In genomic region chr12:77941396-77941795, GRCh38 we compare ENCODE assay signal across 20 cellular contexts.
DNase-seq lines count a peak whose midpoint lies in the region; ATAC-seq and TF ChIP-seq lines count a peak whose summit lies in the region.
"Had no signal": no experiment of that assay in that cellular context is flagged by ENCODE, and none has a peak within 500 bp of the region (broad histone marks: within the 10 kb centered on the region; RNA-seq: fewer than 3 reads in every experiment).

No MANE protein-coding gene starts in this region.

- H3K27ac ChIP-seq in ACC112 (ENCODE audit: low read depth, low read length) = peak overlapping the region; percentile 90
- H3K27ac ChIP-seq in ascending aorta = no peak overlapping the region
- H3K27ac ChIP-seq: cardiac muscle cell had no signal

- peaks cover 45% of the 10 kb centered on the region for H3K79me2 ChIP-seq in ACC112 (ENCODE audit: control insufficient read depth, insufficient read depth, low read length, unreplicated experiment)

- ATAC-seq in GM21825 (IDR thresholded peaks at IDR 0.05; ENCODE audit: unreplicated experiment) (no peak), GM18511 (IDR thresholded peaks at IDR 0.05; ENCODE audit: unreplicated experiment) (no peak)
- ATAC-seq: activated naive CD4-positive, alpha-beta T cell treated with anti-CD3 and anti-CD28 coated beads, Interleukin-2, amount 50 U/mL, for 72 hours; activated T-cell treated with anti-CD3 and anti-CD28 coated beads, Interleukin-2, amount 50 U/mL, for 4 hours; heart left ventricle had no signal

- intact Hi-C loops in ascending aorta (cut with DNase I) = no loop called here

- no peak overlapping the region for H2AFZ ChIP-seq in ACC112 (ENCODE audit: low read length, unreplicated experiment)

- peaks cover 41% of the 10 kb centered on the region for H3K4me1 ChIP-seq in ACC112 (ENCODE audit: control insufficient read depth, insufficient read depth, low read length, unreplicated experiment)
- no peaks in the 10 kb centered on the region for H3K4me1 ChIP-seq in ascending aorta

- peaks cover 18% of the 10 kb centered on the region for H3K36me3 ChIP-seq in ACC112 (ENCODE audit: insufficient read depth, low read length)
- no peaks in the 10 kb centered on the region for H3K36me3 ChIP-seq in kidney epithelial cell (ENCODE audit: control insufficient read depth, insufficient read depth, low read length)
- H3K36me3 ChIP-seq in ascending aorta = no peaks in the 10 kb centered on the region
- H3K36me3 ChIP-seq: cardiac muscle cell, heart left ventricle had no signal

- H3K9me3 ChIP-seq in ascending aorta = no peaks in the 10 kb centered on the region
- H3K9me3 ChIP-seq: Caco-2 had no signal

- TF ChIP-seq CTCF in cardiac fibroblast (IDR thresholded peaks at IDR 0.05; ENCODE audit: low read depth, low read length) (no peak), kidney epithelial cell (IDR thresholded peaks at IDR 0.05; ENCODE audit: insufficient read depth, low read length, poor library complexity, severe bottlenecking) (no peak), ascending aorta (IDR thresholded peaks at IDR 0.05) (no peak)

- DNase-seq in M059J (ENCODE audit: low read depth) (peak; percentile 64), cardiac fibroblast (ENCODE audit: low read depth in 2 of 2) (peak in 1 of 2 donors; percentile 26), kidney epithelial cell (ENCODE audit: low read depth) (no peak), Ammon's horn (ENCODE audit: low spot score) (no peak), ascending aorta (ENCODE audit: low spot score in 2 of 2) (no peak)
- DNase-seq: activated CD4-positive, alpha-beta memory T cell treated with anti-CD3 and anti-CD28 coated beads for 36 hours; activated T-cell treated with anti-CD3 and anti-CD28 coated beads, Interleukin-2, amount 50 U/mL, for 4 hours; Caco-2; heart left ventricle; kidney glomerular epithelial cell; midbrain; NCI-H1092; occipital lobe; stimulated activated naive CD4-positive, alpha-beta T cell; trophoblast cell had no signal

- peak overlapping the region; percentile 78 for H3K4me3 ChIP-seq in ACC112 (ENCODE audit: low read depth, low read length)
- H3K4me3 ChIP-seq in cardiac fibroblast (replicated peaks in 1 of 2; ENCODE audit: low read depth in 2 of 2, low read length in 2 of 2) = peak overlapping the region; percentile 22 to 55
- H3K4me3 ChIP-seq in kidney epithelial cell (ENCODE audit: low read depth, low read length) = peak overlapping the region; percentile 4
- no peak overlapping the region for H3K4me3 ChIP-seq in ascending aorta
- H3K4me3 ChIP-seq: cardiac muscle cell, heart left ventricle had no signal

- H3K27me3 ChIP-seq in ACC112 (ENCODE audit: insufficient read depth, low read length) = no peaks in the 10 kb centered on the region
- no peaks in the 10 kb centered on the region for H3K27me3 ChIP-seq in kidney epithelial cell (ENCODE audit: control insufficient read depth, insufficient read depth, low read length)
- H3K27me3 ChIP-seq in ascending aorta = no peaks in the 10 kb centered on the region
- H3K27me3 ChIP-seq: cardiac muscle cell, heart left ventricle had no signal

Comparison
In these comparisons a context has a peak if more than half of its experiments do, and no peak if none do; other contexts are left out.
1. H3K4me3 ChIP-seq: peak in ACC112 (single experiment), cardiac fibroblast (2 of 2) and kidney epithelial cell (single experiment); none in ascending aorta (0 of 2).